Comparison of ENCODE assay signal across 8 cellular contexts in genomic region chr7:94015538-94015937, GRCh38.
"Had no signal": no experiment of that assay in that cellular context is flagged by ENCODE, and none has a peak within 500 bp of the region (broad histone marks: within the 10 kb centered on the region; RNA-seq: fewer than 3 reads in every experiment).

No MANE protein-coding gene starts in this region.

- H3K27ac Mint-ChIP-seq: HFFc6, IgD-negative memory B cell had no signal

- H2AFZ ChIP-seq: GM23248 had no signal

- H3K36me3 Mint-ChIP-seq: IgD-negative memory B cell had no signal

- ATAC-seq: HCT116 had no signal

- H3K9ac ChIP-seq: GM23248 had no signal

- H3K4me1 Mint-ChIP-seq: IgD-negative memory B cell had no signal

- H3K27me3 Mint-ChIP-seq: IgD-negative memory B cell had no signal

- H3K4me1 ChIP-seq: HAP-1 had no signal

- H3K27ac ChIP-seq: GM23248, HL-60 had no signal

- H3K36me3 ChIP-seq: HAP-1 had no signal

- H3K4me3 Mint-ChIP-seq: HFFc6 had no signal

- H3K9me3 ChIP-seq: HAP-1 had no signal

- DNase-seq: GM23248, GOT3, H7, HFFc6 had no signal

- H3K4me3 ChIP-seq: GM23248, HAP-1 had no signal
